In genomic region chrX:19643203-19643602, GRCh38 we compare ENCODE assay signal across 1 cellular context.
TF ChIP-seq lines count a peak whose summit lies in the region.

No MANE protein-coding gene starts in this region.

TF ChIP-seq in GM23338, 12 proteins besides CTCF, POLR2A, EP300 and RAD21 (continued from another document):
- no peak for TF ChIP-seq ZNF462 (CRISPR knock-in tag; IDR thresholded peaks at IDR 0.05)
- TF ChIP-seq POLR2AphosphoS5 (IDR thresholded peaks at IDR 0.05; ENCODE audit: low read depth), result no peak
- TF ChIP-seq JUNB (IDR thresholded peaks at IDR 0.05; ENCODE audit: unreplicated experiment), result no peak
- no peak for TF ChIP-seq STAT1 (IDR thresholded peaks at IDR 0.05; ENCODE audit: unreplicated experiment)
TF ChIP-seq in GM23338: peak in this region for 0.
